ENCODE assay signal across 17 cellular contexts in the genomic region with DNA sequence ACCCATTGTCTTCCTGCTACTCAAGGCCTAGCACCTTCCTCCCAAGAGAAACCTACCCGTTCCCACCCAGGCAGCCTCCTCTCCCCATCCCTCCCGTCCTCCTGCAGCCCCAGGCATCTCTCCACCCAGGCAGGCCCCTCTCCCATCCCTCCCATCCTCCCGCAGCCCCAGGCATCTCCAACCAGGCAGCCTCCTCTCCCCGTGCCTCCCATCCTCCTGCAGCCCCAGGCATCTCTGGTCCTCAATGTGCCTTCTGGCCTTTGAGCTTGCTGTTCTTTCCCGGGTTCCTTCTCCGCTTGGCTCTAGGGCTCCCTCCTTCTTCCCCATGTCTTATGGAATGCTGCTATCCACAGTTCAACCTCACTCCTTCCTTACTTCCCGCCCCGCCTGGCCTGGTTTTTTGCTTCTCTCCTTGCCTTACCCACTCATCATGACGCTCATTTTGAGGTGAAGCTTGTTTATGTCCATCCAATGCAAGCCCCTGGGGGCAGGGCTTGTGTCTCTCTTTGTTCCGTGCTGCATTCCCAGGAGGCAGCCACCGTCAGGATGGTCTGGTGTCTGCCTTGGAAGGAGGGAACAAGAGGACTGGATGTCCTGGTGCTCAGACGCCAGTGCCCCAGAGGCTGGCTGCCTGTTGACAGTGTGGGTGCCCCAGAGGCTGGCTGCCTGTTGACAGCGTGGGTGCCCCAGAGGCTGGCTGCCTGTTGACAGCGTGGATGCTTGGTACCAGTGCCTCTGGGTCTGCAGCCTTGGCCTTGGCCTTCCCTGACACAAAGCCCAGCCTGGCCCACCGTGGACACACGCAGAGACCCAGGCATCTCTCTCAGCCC.
DNase-seq lines count a peak whose midpoint lies in the region; ATAC-seq, FAIRE-seq and TF ChIP-seq lines count a peak whose summit lies in the region.
"Had no signal": no experiment of that assay in that cellular context is flagged by ENCODE, and none has a peak within 500 bp of the region (broad histone marks: within the 10 kb centered on the region; RNA-seq: fewer than 3 reads in every experiment).

No MANE protein-coding gene starts in this region.

- H3K9me3 ChIP-seq in right lobe of liver (no peaks in the 10 kb centered on the region), HepG2 (ENCODE audit: low read length) (no peaks in the 10 kb centered on the region)

- TF ChIP-seq CTCF in right lobe of liver (IDR thresholded peaks at IDR 0.05) (no peak), HepG2 (CRISPR knock-in tag; IDR thresholded peaks at IDR 0.05) (no peak), GM20000 (IDR thresholded peaks at IDR 0.05; ENCODE audit: extremely low read depth, missing control alignments) (no peak), omental fat pad (IDR thresholded peaks at IDR 0.05) (no peak)

- POLR2A ChIA-PET in HepG2 (lab: Yijun Ruan, JAX), result no interaction called here

- no peak overlapping the region for H2AFZ ChIP-seq in HepG2 (ENCODE audit: low read length)

- H3K27ac ChIP-seq in right lobe of liver (no peak overlapping the region), HepG2 (ENCODE audit: extremely low read length, insufficient read depth, low read length) (no peak overlapping the region)
- H3K27ac ChIP-seq: RWPE1 had no signal

- H3K4me2 ChIP-seq in HepG2 (ENCODE audit: low read depth, low read length), result no peak overlapping the region

- H3K4me1 ChIP-seq in right lobe of liver, result no peaks in the 10 kb centered on the region
- H3K4me1 ChIP-seq in HepG2 (ENCODE audit: insufficient read depth, low read length), result peaks cover 17% of the 10 kb centered on the region

- no peaks in the 10 kb centered on the region for H4K20me1 ChIP-seq in HepG2 (ENCODE audit: insufficient read depth, low read length)

- TF ChIP-seq RAD21 in HepG2 (CRISPR knock-in tag; IDR thresholded peaks at IDR 0.05), result no peak

- FAIRE-seq in HepG2 (lab: Jason Lieb, UNC), result no peak

- H3K9ac ChIP-seq in HepG2 (ENCODE audit: insufficient read depth, low read depth, low read length), result no peak overlapping the region

- 43% methylated on average over 12 of the region's 16 CpGs for WGBS in right lobe of liver (ENCODE audit: insufficient coverage, low coverage, low lambda C conversion rate, missing lambda C conversion rate)
- WGBS in HepG2 (ENCODE audit: low lambda C conversion rate), result 5% methylated on average over 9 of the region's 16 CpGs

- DNase-seq in right lobe of liver, result peak in 2 of 3 donors; percentile 25 to 41
- DNase-seq in HepG2 (ENCODE audit: low spot score), result no peak
- DNase-seq in ecto neural progenitor cell (ENCODE audit: low spot score), result peak; percentile 45
- DNase-seq in retina, result peak; percentile 31
- DNase-seq in GM20000 (ENCODE audit: low spot score), result no peak
- DNase-seq in effector CD4-positive, alpha-beta T cell, result no peak
- no peak for DNase-seq in omental fat pad (ENCODE audit: low spot score)
- DNase-seq: activated CD4-positive, alpha-beta T cell treated with anti-CD3 and anti-CD28 coated beads for 36 hours; activated naive CD4-positive, alpha-beta T cell treated with anti-CD3 and anti-CD28 coated beads for 36 hours; activated T-cell treated with anti-CD3 and anti-CD28 coated beads for 4 hours; CD4-positive, alpha-beta memory T cell; DMS153; GDM1; left colon; NCI-H1436; NCI-H526 had no signal

- ATAC-seq in right lobe of liver, result no peak
- no peak for ATAC-seq in HepG2
- no peak for ATAC-seq in omental fat pad (ENCODE audit: low FRiP score)
- ATAC-seq: activated CD4-positive, alpha-beta T cell treated with anti-CD3 and anti-CD28 coated beads for 36 hours; left colon had no signal

- BruUV-seq in HepG2 (replicated peaks; lab: Mats Ljungman, UMichigan), result no TSS peak

- in situ Hi-C loops in HepG2 (cut with HindIII; ENCODE audit: extremely low pct_ligation_motif_present, low pct_unique_long_range_greater_than_20kb), result no loop called here

- H3K79me2 ChIP-seq in HepG2 (ENCODE audit: insufficient read depth, low read length), result no peaks in the 10 kb centered on the region

- TF ChIP-seq EP300 in HepG2 (IDR thresholded peaks at IDR 0.05; ENCODE audit: low read depth in 2 of 2, low read length in 2 of 2), result no peak
- TF ChIP-seq EP300 in HepG2 (CRISPR knock-in tag; IDR thresholded peaks at IDR 0.05; ENCODE audit: borderline replicate concordance), result no peak

- H3K27me3 ChIP-seq in right lobe of liver, result no peaks in the 10 kb centered on the region
- H3K27me3 ChIP-seq in HepG2 (ENCODE audit: control insufficient read depth in 1 of 2, insufficient read depth in 2 of 2, low read length in 2 of 2), result peaks cover 5 to 74% of the 10 kb centered on the region in 2 experiments; a peak in 4 of 5 replicates

- H3K36me3 ChIP-seq in right lobe of liver (no peaks in the 10 kb centered on the region), HepG2 (replicated peaks in 1 of 2; ENCODE audit: control insufficient read depth in 1 of 2, insufficient read depth in 2 of 2, low read length in 2 of 2) (no peaks in the 10 kb centered on the region)

- TF ChIP-seq POLR2A in right lobe of liver (IDR thresholded peaks at IDR 0.05) (no peak), HepG2 (IDR thresholded peaks at IDR 0.05; ENCODE audit: insufficient read depth in 1 of 2, low read depth in 2 of 2, low read length in 2 of 2) (no peak)

- intact Hi-C loops in right lobe of liver (cut with DNase I), result no loop called here
- intact Hi-C loops in HepG2 (cut with micrococcal nuclease; ENCODE audit: unreplicated experiment), result no loop called here

- CTCF ChIA-PET in HepG2 (lab: Yijun Ruan, JAX; ENCODE audit: low intra/inter-chr PET ratio, low total read pairs), result no interaction called here

- H3K4me3 ChIP-seq in right lobe of liver (no peak overlapping the region), HepG2 (replicated peaks in 1 of 3; ENCODE audit: insufficient read depth in 1 of 3, low read depth in 2 of 3, low read length in 3 of 3) (no peak overlapping the region)

TF ChIP-seq in HepG2, 621 proteins besides CTCF, POLR2A, EP300 and RAD21 (continues in another document):
- TF ChIP-seq, protein P1, sequence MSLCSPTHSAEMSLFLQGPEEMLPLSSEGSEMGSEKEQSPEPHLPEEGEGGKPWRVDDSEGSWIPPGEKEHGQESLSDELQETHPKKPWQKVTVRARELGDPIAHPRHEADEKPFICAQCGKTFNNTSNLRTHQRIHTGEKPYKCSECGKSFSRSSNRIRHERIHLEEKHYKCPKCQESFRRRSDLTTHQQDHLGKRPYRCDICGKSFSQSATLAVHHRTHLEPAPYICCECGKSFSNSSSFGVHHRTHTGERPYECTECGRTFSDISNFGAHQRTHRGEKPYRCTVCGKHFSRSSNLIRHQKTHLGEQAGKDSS (CRISPR knock-in tag; IDR thresholded peaks at IDR 0.05; ENCODE audit: borderline replicate concordance, low read depth), result no peak
- TF ChIP-seq ATF7 (IDR thresholded peaks at IDR 0.05) (no peak), ATF7 (CRISPR knock-in tag; IDR thresholded peaks at IDR 0.05) (no peak), PHF8 (CRISPR knock-in tag; IDR thresholded peaks at IDR 0.05) (no peak), NR1H2 (CRISPR knock-in tag; IDR thresholded peaks at IDR 0.05; ENCODE audit: borderline replicate concordance, low read depth) (no peak)
- TF ChIP-seq, protein P2, sequence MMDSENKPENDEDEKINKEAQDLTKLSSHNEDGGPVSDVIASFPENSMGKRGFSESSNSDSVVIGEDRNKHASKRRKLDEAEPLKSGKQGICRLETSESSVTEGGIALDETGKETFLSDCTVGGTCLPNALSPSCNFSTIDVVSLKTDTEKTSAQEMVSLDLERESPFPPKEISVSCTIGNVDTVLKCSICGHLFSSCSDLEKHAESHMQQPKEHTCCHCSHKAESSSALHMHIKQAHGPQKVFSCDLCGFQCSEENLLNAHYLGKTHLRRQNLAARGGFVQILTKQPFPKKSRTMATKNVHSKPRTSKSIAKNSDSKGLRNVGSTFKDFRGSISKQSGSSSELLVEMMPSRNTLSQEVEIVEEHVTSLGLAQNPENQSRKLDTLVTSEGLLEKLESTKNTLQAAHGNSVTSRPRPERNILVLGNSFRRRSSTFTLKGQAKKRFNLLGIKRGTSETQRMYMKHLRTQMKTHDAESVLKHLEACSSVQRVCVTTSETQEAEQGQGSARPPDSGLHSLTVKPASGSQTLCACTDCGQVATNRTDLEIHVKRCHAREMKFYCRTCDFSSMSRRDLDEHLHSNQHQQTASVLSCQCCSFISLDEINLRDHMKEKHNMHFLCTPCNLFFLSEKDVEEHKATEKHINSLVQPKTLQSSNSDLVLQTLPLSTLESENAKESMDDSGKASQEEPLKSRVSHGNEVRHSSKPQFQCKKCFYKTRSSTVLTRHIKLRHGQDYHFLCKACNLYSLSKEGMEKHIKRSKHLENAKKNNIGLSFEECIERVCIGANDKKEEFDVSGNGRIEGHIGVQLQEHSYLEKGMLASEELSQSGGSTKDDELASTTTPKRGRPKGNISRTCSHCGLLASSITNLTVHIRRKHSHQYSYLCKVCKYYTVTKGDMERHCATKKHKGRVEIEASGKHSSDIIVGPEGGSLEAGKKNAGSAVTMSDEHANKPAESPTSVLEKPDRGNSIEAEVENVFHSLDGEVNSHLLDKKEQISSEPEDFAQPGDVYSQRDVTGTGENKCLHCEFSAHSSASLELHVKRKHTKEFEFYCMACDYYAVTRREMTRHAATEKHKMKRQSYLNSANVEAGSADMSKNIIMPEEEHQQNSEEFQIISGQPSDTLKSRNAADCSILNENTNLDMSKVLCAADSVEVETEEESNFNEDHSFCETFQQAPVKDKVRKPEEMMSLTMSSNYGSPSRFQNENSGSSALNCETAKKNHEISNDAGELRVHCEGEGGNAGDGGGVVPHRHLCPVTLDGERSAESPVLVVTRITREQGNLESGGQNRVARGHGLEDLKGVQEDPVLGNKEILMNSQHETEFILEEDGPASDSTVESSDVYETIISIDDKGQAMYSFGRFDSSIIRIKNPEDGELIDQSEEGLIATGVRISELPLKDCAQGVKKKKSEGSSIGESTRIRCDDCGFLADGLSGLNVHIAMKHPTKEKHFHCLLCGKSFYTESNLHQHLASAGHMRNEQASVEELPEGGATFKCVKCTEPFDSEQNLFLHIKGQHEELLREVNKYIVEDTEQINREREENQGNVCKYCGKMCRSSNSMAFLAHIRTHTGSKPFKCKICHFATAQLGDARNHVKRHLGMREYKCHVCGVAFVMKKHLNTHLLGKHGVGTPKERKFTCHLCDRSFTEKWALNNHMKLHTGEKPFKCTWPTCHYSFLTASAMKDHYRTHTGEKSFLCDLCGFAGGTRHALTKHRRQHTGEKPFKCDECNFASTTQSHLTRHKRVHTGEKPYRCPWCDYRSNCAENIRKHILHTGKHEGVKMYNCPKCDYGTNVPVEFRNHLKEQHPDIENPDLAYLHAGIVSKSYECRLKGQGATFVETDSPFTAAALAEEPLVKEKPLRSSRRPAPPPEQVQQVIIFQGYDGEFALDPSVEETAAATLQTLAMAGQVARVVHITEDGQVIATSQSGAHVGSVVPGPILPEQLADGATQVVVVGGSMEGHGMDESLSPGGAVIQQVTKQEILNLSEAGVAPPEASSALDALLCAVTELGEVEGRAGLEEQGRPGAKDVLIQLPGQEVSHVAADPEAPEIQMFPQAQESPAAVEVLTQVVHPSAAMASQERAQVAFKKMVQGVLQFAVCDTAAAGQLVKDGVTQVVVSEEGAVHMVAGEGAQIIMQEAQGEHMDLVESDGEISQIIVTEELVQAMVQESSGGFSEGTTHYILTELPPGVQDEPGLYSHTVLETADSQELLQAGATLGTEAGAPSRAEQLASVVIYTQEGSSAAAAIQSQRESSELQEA (CRISPR knock-in tag; IDR thresholded peaks at IDR 0.05; ENCODE audit: not compliant biosample characterization), result no peak

Comparison
In these comparisons a context has a peak if more than half of its experiments do, and no peak if none do; other contexts are left out.
1. DNase-seq: peak in right lobe of liver (2 of 3), ecto neural progenitor cell (single experiment) and retina (single experiment); none in HepG2 (single experiment), GM20000 (single experiment), effector CD4-positive, alpha-beta T cell (single experiment) and omental fat pad (single experiment).